ENCODE assay signal across 8 cellular contexts in the genomic region with DNA sequence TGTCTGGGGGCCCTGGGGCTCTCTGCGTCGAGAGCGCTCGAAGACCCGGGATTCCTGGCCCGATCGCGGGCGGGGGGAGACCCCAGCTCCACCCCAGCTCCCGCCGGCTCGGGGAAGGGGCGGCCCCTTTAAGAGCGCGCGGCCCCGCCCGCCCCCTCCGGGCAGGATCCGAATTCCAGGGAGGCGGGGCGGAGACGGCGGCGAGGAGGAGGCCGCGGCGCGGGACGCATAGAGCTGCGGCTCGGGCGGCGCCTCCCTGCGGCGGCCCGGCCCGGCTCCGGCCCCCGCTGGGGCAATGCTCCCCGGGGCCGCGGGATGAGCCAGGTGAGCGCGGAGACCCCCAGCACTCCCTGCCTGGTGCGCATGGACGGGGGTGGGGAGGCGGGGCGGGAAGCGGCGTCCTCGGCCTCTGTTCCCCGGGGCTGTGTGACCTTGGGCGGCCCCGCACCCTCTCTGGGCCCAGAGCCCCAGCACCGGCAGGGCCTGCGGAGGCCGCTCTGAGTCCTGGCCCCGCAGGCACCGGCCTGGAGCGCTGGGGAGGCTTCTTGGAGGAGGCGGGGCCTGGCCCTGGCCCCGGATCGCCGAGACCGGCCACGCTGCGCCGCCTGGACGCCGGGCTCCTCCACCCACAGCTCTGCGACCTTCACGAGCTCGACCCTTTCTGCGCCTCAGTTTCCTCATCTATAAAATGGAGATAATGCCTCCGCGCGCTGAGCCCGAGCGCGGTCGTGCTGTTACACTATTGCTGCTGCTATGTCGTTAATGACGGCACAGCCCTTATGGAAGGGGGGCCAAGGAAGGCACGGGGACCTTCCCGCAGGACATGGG. TPM values are rescaled to one million over a fixed set of nuclear protein-coding genes. Genes with fewer than 3 reads are reported as not detected.
DNase-seq lines count a peak whose midpoint lies in the region; ATAC-seq and TF ChIP-seq lines count a peak whose summit lies in the region.

No MANE protein-coding gene starts in this region.

- WGBS in prostate gland = 4% methylated on average over 76 of the region's 86 CpGs

- in situ Hi-C loops in astrocyte of the spinal cord (cut with HindIII; ENCODE audit: low sequenced_read_pairs) = no loop called here

- H3K27ac Mint-ChIP-seq in CD8-positive, alpha-beta memory T cell = peak overlapping the region in 2 of 8 donors; percentile 34 to 76

- no peaks in the 10 kb centered on the region for H3K9me3 ChIP-seq in CD8-positive, alpha-beta memory T cell (ENCODE audit: low read length)
- no peaks in the 10 kb centered on the region for H3K9me3 ChIP-seq in prostate gland

- no peak for TF ChIP-seq CTCF in astrocyte of the spinal cord (IDR thresholded peaks at IDR 0.05; ENCODE audit: low read depth, low read length)
- peak in 3 of 4 experiments; percentile 15 to 46 (median 17) for TF ChIP-seq CTCF in prostate gland (IDR thresholded peaks at IDR 0.05)

- H3K4me1 Mint-ChIP-seq in CD8-positive, alpha-beta memory T cell = peaks cover 10 to 35% (median 12%) of the 10 kb centered on the region in 3 donors

- peaks cover 9 to 22% of the 10 kb centered on the region in 2 donors for H3K27me3 Mint-ChIP-seq in CD8-positive, alpha-beta memory T cell

- CTCF ChIA-PET in CD8-positive, alpha-beta memory T cell (lab: Charles Lee) = no interaction called here

- H3K27ac ChIP-seq in CD8-positive, alpha-beta memory T cell (ENCODE audit: low read depth, low read length) = peak overlapping the region; percentile 24
- H3K27ac ChIP-seq in prostate gland = peak overlapping the region; percentile 56 to 89

- no peaks in the 10 kb centered on the region for H3K9me3 Mint-ChIP-seq in CD8-positive, alpha-beta memory T cell

- ATAC-seq in HG02759 (IDR thresholded peaks at IDR 0.05; ENCODE audit: unreplicated experiment) = no peak
- ATAC-seq in HG02610 (IDR thresholded peaks at IDR 0.05; ENCODE audit: unreplicated experiment) = no peak

- H3K4me3 Mint-ChIP-seq in CD8-positive, alpha-beta memory T cell = peak overlapping the region; percentile 79 to 84 (median 82)

- peaks cover 3% of the 10 kb centered on the region for H3K4me1 ChIP-seq in CD8-positive, alpha-beta memory T cell (ENCODE audit: insufficient read depth, low read length)
- peaks cover 32% of the 10 kb centered on the region for H3K4me1 ChIP-seq in prostate gland (replicated peaks)

- peak; percentile 40 for TF ChIP-seq POLR2A in prostate gland (IDR thresholded peaks at IDR 0.05)

- POLR2A ChIA-PET in CD8-positive, alpha-beta memory T cell (lab: Charles Lee) = no interaction called here

- no peaks in the 10 kb centered on the region for H3K36me3 Mint-ChIP-seq in CD8-positive, alpha-beta memory T cell

- intact Hi-C loops in prostate gland (cut with DNase I) = loop anchor here (1.0 to 2.0 kb wide), 2 partner anchors 52 to 81 kb away; a partner anchor contains a TSS

- no peaks in the 10 kb centered on the region for H3K36me3 ChIP-seq in CD8-positive, alpha-beta memory T cell (ENCODE audit: insufficient read depth, low read length)
- H3K36me3 ChIP-seq in prostate gland = no peaks in the 10 kb centered on the region

- DNase-seq in CD8-positive, alpha-beta memory T cell = peak in 3 of 5 donors; percentile 16 to 35 (median 20)
- DNase-seq in HK-2 (ENCODE audit: unreplicated experiment) = peak; percentile 71
- DNase-seq in astrocyte of the spinal cord (ENCODE audit: low read depth, low spot score) = peak; percentile 83
- peak; percentile 55 to 68 for DNase-seq in hippocampal formation (lab: John Stamatoyannopoulos, UW)
- DNase-seq in prostate gland (ENCODE audit: low spot score) = peak; percentile 77

- peaks cover 8% of the 10 kb centered on the region for H3K27me3 ChIP-seq in CD8-positive, alpha-beta memory T cell (ENCODE audit: insufficient read depth, low read length, poor library complexity, severe bottlenecking)
- no peaks in the 10 kb centered on the region for H3K27me3 ChIP-seq in prostate gland (replicated peaks; ENCODE audit: insufficient read depth)

- H3K4me3 ChIP-seq in CD8-positive, alpha-beta memory T cell (ENCODE audit: low read length) = peak overlapping the region; percentile 56
- H3K4me3 ChIP-seq in astrocyte of the spinal cord (ENCODE audit: low read depth, low read length) (peak overlapping the region; percentile 62), prostate gland (peak overlapping the region; percentile 59 to 97)

TF ChIP-seq in PFSK-1, 5 proteins besides CTCF, POLR2A, EP300 and RAD21:
- TF ChIP-seq, protein P1, sequence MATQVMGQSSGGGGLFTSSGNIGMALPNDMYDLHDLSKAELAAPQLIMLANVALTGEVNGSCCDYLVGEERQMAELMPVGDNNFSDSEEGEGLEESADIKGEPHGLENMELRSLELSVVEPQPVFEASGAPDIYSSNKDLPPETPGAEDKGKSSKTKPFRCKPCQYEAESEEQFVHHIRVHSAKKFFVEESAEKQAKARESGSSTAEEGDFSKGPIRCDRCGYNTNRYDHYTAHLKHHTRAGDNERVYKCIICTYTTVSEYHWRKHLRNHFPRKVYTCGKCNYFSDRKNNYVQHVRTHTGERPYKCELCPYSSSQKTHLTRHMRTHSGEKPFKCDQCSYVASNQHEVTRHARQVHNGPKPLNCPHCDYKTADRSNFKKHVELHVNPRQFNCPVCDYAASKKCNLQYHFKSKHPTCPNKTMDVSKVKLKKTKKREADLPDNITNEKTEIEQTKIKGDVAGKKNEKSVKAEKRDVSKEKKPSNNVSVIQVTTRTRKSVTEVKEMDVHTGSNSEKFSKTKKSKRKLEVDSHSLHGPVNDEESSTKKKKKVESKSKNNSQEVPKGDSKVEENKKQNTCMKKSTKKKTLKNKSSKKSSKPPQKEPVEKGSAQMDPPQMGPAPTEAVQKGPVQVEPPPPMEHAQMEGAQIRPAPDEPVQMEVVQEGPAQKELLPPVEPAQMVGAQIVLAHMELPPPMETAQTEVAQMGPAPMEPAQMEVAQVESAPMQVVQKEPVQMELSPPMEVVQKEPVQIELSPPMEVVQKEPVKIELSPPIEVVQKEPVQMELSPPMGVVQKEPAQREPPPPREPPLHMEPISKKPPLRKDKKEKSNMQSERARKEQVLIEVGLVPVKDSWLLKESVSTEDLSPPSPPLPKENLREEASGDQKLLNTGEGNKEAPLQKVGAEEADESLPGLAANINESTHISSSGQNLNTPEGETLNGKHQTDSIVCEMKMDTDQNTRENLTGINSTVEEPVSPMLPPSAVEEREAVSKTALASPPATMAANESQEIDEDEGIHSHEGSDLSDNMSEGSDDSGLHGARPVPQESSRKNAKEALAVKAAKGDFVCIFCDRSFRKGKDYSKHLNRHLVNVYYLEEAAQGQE (IDR thresholded peaks at IDR 0.05; ENCODE audit: insufficient read depth in 1 of 2, low read depth in 2 of 2, low read length in 2 of 2) = no peak
- TF ChIP-seq FOXP2 (optimal IDR thresholded peaks at IDR 0.05; ENCODE audit: borderline replicate concordance, extremely low read depth, extremely low read length, insufficient read depth) (peak; percentile 34), SIN3A (IDR thresholded peaks at IDR 0.05; ENCODE audit: borderline replicate concordance, insufficient read depth, low read length) (0 out of 2 replicates have a peak, but pooled peaks have one; percentile 13), TAF1 (IDR thresholded peaks at IDR 0.05; ENCODE audit: borderline replicate concordance, insufficient read depth, low read length) (no peak)

RNA-seq across cellular contexts. Expression of a gene that starts 0.6 kb away (rescaled TPM):
- total RNA-seq in CD8-positive, alpha-beta memory T cell = under 1 TPM; 0.61 to 0.71 TPM
- polyA plus RNA-seq in CD8-positive, alpha-beta memory T cell = 0.58 TPM
- polyA plus RNA-seq in PFSK-1 (2012; ENCODE audit: insufficient read length, low read depth) = 35.5 TPM
- 100 to 1,000 TPM in 1 of 2 donors, 10 to 100 TPM in 1; 85.8 to 159 TPM for total RNA-seq in prostate gland

RNA-seq across cellular contexts. Expression of a gene that starts 8.5 kb away (rescaled TPM):
- total RNA-seq in CD8-positive, alpha-beta memory T cell = not detected
- polyA plus RNA-seq in CD8-positive, alpha-beta memory T cell = not detected
- polyA plus RNA-seq in PFSK-1 (2012; ENCODE audit: insufficient read length, low read depth) = 1.7 TPM
- total RNA-seq in prostate gland = 10 to 100 TPM in 1 of 2 donors, 1 to 10 TPM in 1; 9.2 to 15.1 TPM

RNA-seq across cellular contexts. Expression of a gene that starts 39.0 kb away (rescaled TPM):
- 100 to 1,000 TPM; 312 to 327 TPM for total RNA-seq in CD8-positive, alpha-beta memory T cell
- polyA plus RNA-seq in CD8-positive, alpha-beta memory T cell = 219 TPM
- polyA plus RNA-seq in PFSK-1 (2012; ENCODE audit: insufficient read length, low read depth) = 238 TPM
- 100 to 1,000 TPM; 181 to 213 TPM for total RNA-seq in prostate gland

RNA-seq across cellular contexts. Expression of a gene that starts 39.3 kb away (rescaled TPM):
- 10 to 100 TPM; 37.9 to 41.0 TPM for total RNA-seq in CD8-positive, alpha-beta memory T cell
- polyA plus RNA-seq in CD8-positive, alpha-beta memory T cell = 10.4 TPM
- polyA plus RNA-seq in PFSK-1 (2012; ENCODE audit: insufficient read length, low read depth) = 37.0 TPM
- 10 to 100 TPM; 66.9 to 74.6 TPM for total RNA-seq in prostate gland

Comparison
In these comparisons a context has a peak if more than half of its experiments do, and no peak if none do; other contexts are left out.
1. DNase-seq: peak in every context shown above with its lines; median percentile 83 in astrocyte of the spinal cord; 77 in prostate gland; 71 in HK-2; 62 in hippocampal formation; 20 in CD8-positive, alpha-beta memory T cell.
2. RNA of a gene that starts 0.6 kb away (total RNA-seq): 85.8 to 159 TPM in prostate gland; 0.61 to 0.71 TPM in CD8-positive, alpha-beta memory T cell; every median in the first group is over 10 times any median in the second.
3. RNA of a gene that starts 8.5 kb away (total RNA-seq): 9.2 to 15.1 TPM in prostate gland; not detected in CD8-positive, alpha-beta memory T cell; every median in the first group is over 4 times any median in the second.
4. Peak in every context shown above with its lines, with median percentiles within 50 percentile points of each other: H3K4me3 ChIP-seq.